Comparison of ENCODE assay signal across 28 cellular contexts in the genomic region with DNA sequence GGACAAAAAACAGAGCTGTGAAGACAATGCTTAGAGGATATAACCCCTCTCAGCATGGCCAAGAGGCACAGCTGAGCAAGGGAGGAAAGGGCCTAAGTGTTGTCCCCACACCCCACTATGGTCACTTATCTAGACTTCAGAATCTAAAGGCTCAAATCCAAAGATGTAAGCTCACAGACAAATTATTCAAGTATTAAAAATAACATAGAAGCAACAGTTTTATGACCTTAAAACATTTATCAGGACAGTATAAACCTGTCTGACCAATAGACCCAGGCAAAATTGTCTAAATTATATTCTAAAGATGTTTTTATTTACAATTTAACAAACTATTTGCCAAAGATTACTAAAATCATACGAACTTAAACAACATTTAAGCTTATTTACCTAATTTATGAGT. TPM values are rescaled to one million over a fixed set of nuclear protein-coding genes. Genes with fewer than 3 reads are reported as not detected.
DNase-seq lines count a peak whose midpoint lies in the region; ATAC-seq, FAIRE-seq and TF ChIP-seq lines count a peak whose summit lies in the region.
"Had no signal": no experiment of that assay in that cellular context is flagged by ENCODE, and none has a peak within 500 bp of the region (broad histone marks: within the 10 kb centered on the region; RNA-seq: fewer than 3 reads in every experiment).

No MANE protein-coding gene starts in this region.

- CTCF ChIA-PET in GM12878 (lab: Yijun Ruan, JAX), result interaction anchor here (0.6 to 1.1 kb wide), 2 partner anchors 720 to 892 kb away, joined by 3 read pairs; no protein-coding TSS in a partner anchor
- CTCF ChIA-PET in HepG2 (lab: Yijun Ruan, JAX; ENCODE audit: low intra/inter-chr PET ratio, low total read pairs), result no interaction called here

- H3K9me3 ChIP-seq in GM12878 (replicated peaks; ENCODE audit: control insufficient read depth, insufficient read depth, low read length) (no peaks in the 10 kb centered on the region; the same call in 2 of the 3 replicates), gastrocnemius medialis (peaks cover 0 to 9% (median 0%) of the 10 kb centered on the region in 3 donors), HepG2 (ENCODE audit: low read length) (peaks cover 18% of the 10 kb centered on the region)

- no peak overlapping the region for H3K4me3 ChIP-seq in GM12878
- no peak overlapping the region for H3K4me3 ChIP-seq in fibroblast of the aortic adventitia (ENCODE audit: low read depth, low read length)
- H3K4me3 ChIP-seq in gastrocnemius medialis, result no peak overlapping the region
- H3K4me3 ChIP-seq in HepG2 (replicated peaks in 1 of 3; ENCODE audit: insufficient read depth in 1 of 3, low read depth in 2 of 3, low read length in 3 of 3), result no peak overlapping the region
- H3K4me3 ChIP-seq: left ventricle myocardium inferior, PC-9, skin epidermis, uterus had no signal

- H3K36me3 Mint-ChIP-seq in T-helper 2 cell treated with Interferon-gamma antibody and Interleukin-4, amounts not matched to agents 5 μg/mL and 100 μg/mL, for 36 hours (ENCODE audit: low read depth), result no peaks in the 10 kb centered on the region
- H3K36me3 Mint-ChIP-seq: activated naive CD8-positive, alpha-beta T cell treated with anti-CD3 and anti-CD28 coated beads, Interleukin-2, amount 10 ng/mL, durations not matched to agents 7 days and 5 days; immature natural killer cell; natural killer cell had no signal

- intact Hi-C loops in GM12878 (cut with micrococcal nuclease; ENCODE audit: unreplicated experiment) (no loop called here), gastrocnemius medialis (cut with DNase I; ENCODE audit: low total_unique reads) (no loop called here), HepG2 (cut with micrococcal nuclease; ENCODE audit: unreplicated experiment) (no loop called here)

- no peak overlapping the region for H3K27ac Mint-ChIP-seq in T-helper 2 cell treated with Interferon-gamma antibody and Interleukin-4, amounts not matched to agents 5 μg/mL and 100 μg/mL, for 36 hours
- H3K27ac Mint-ChIP-seq: activated naive CD8-positive, alpha-beta T cell treated with anti-CD3 and anti-CD28 coated beads, Interleukin-2, amount 10 ng/mL, durations not matched to agents 7 days and 5 days; immature natural killer cell; natural killer cell; stimulated activated naive CD8-positive, alpha-beta T cell treated with anti-CD3 and anti-CD28 coated beads, Interleukin-15, Interleukin-2, amounts not matched to agents 100 ng/mL and 50 ng/mL, for 24 hours had no signal

- peaks cover 17% of the 10 kb centered on the region for H3K9me3 Mint-ChIP-seq in T-helper 2 cell treated with Interferon-gamma antibody and Interleukin-4, amounts not matched to agents 5 μg/mL and 100 μg/mL, for 36 hours

- H3K27ac ChIP-seq in GM12878 (ENCODE audit: control insufficient read depth, insufficient read depth) (no peak overlapping the region), gastrocnemius medialis (no peak overlapping the region), HepG2 (ENCODE audit: extremely low read length, insufficient read depth, low read length) (no peak overlapping the region)
- H3K27ac ChIP-seq: C4-2B, left ventricle myocardium inferior, PC-9, skin epidermis, uterus, VCaP had no signal

- SMC1A ChIA-PET in GM12878 (lab: Charles Lee; ENCODE audit: uncharacterized antibody, unreplicated experiment), result interaction anchor here (1.6 kb wide), 1 partner anchor 664 kb away, joined by 3 read pairs; no protein-coding TSS in a partner anchor

- H3K36me3 ChIP-seq in GM12878 (ENCODE audit: control insufficient read depth in 2 of 2, insufficient read depth in 2 of 2, low read length in 1 of 2), result no peaks in the 10 kb centered on the region
- no peaks in the 10 kb centered on the region for H3K36me3 ChIP-seq in gastrocnemius medialis
- H3K36me3 ChIP-seq in HepG2 (replicated peaks in 1 of 2; ENCODE audit: control insufficient read depth in 1 of 2, insufficient read depth in 2 of 2, low read length in 2 of 2), result no peaks in the 10 kb centered on the region
- H3K36me3 ChIP-seq: left ventricle myocardium inferior, uterus had no signal

- H3K79me2 ChIP-seq in GM12878 (ENCODE audit: control insufficient read depth, insufficient read depth, low read length) (no peaks in the 10 kb centered on the region), HepG2 (ENCODE audit: insufficient read depth, low read length) (no peaks in the 10 kb centered on the region)

- no peak for TF ChIP-seq EP300 in GM12878 (IDR thresholded peaks at IDR 0.05; ENCODE audit: borderline replicate concordance in 1 of 2, control insufficient read depth in 1 of 2, low read depth in 2 of 2, low read length in 2 of 2)
- TF ChIP-seq EP300 in HepG2 (IDR thresholded peaks at IDR 0.05; ENCODE audit: low read depth in 2 of 2, low read length in 2 of 2), result no peak
- TF ChIP-seq EP300 in HepG2 (CRISPR knock-in tag; IDR thresholded peaks at IDR 0.05; ENCODE audit: borderline replicate concordance), result no peak

- DNase-seq in DMS53 (lab: John Stamatoyannopoulos, UW), result peak; percentile 55
- DNase-seq in LHCN-M2 (ENCODE audit: low read depth), result peak; percentile 17
- DNase-seq in GM12878 (ENCODE audit: low read depth, low spot score), result no peak
- DNase-seq in fibroblast of the aortic adventitia (ENCODE audit: low read depth), result peak; percentile 28
- no peak for DNase-seq in T-helper 2 cell treated with Interferon-gamma antibody and Interleukin-4, amounts not matched to agents 5 μg/mL and 100 μg/mL, for 36 hours (ENCODE audit: low spot score)
- DNase-seq in gastrocnemius medialis, result no peak
- DNase-seq in HepG2 (ENCODE audit: low spot score), result no peak
- DNase-seq: activated CD4-positive, alpha-beta T cell treated with anti-CD3 and anti-CD28 coated beads for 48 hours; activated CD8-positive, alpha-beta memory T cell treated with anti-CD3 and anti-CD28 coated beads for 24 hours; activated effector memory CD4-positive, alpha-beta T cell treated with Interleukin-2 at 50 U/mL for 16 hours; activated naive CD8-positive, alpha-beta T cell treated with anti-CD3 and anti-CD28 coated beads, Interleukin-2, amount 10 ng/mL, durations not matched to agents 7 days and 5 days; effector CD8-positive, alpha-beta T cell; hypothalamus; immature natural killer cell; KG1; left ventricle myocardium inferior; midbrain; natural killer cell; NCI-H524 treated with DMSO at 0.1 percent for 48 hours; PC-9; Right ventricle myocardium superior; uterus had no signal

- H2AFZ ChIP-seq in GM12878 (ENCODE audit: control insufficient read depth, low read depth, low read length), result no peak overlapping the region
- no peak overlapping the region for H2AFZ ChIP-seq in HepG2 (ENCODE audit: low read length)
- H2AFZ ChIP-seq: PC-9 had no signal

- H3K27me3 Mint-ChIP-seq in T-helper 2 cell treated with Interferon-gamma antibody and Interleukin-4, amounts not matched to agents 5 μg/mL and 100 μg/mL, for 36 hours (ENCODE audit: low read depth), result no peaks in the 10 kb centered on the region

- 0% methylated on average over 1 of the region's 1 CpG for WGBS in GM12878 (ENCODE audit: insufficient coverage, insufficient replicate concordance, low lambda C conversion rate, missing lambda C conversion rate)
- 0% methylated on average over 1 of the region's 1 CpG for WGBS in HepG2 (ENCODE audit: low lambda C conversion rate)

- FAIRE-seq in GM12878 (lab: Jason Lieb, UNC), result no peak
- FAIRE-seq in HepG2 (lab: Jason Lieb, UNC), result no peak

- H3K4me2 ChIP-seq in GM12878 (ENCODE audit: control insufficient read depth, insufficient read depth), result no peak overlapping the region
- H3K4me2 ChIP-seq in HepG2 (ENCODE audit: low read depth, low read length), result no peak overlapping the region
- H3K4me2 ChIP-seq: PC-9 had no signal

- H3K4me1 ChIP-seq in GM12878 (ENCODE audit: control insufficient read depth, insufficient read depth, low read length) (no peaks in the 10 kb centered on the region), gastrocnemius medialis (no peaks in the 10 kb centered on the region), HepG2 (ENCODE audit: insufficient read depth, low read length) (no peaks in the 10 kb centered on the region)
- H3K4me1 ChIP-seq: left ventricle myocardium inferior, uterus had no signal

- RAD21 ChIA-PET in GM12878 (lab: Charles Lee; ENCODE audit: unreplicated experiment), result no interaction called here

- TF ChIP-seq CTCF in GM12878 (IDR thresholded peaks at IDR 0.05 in 2 of 3, conservative IDR thresholded peaks at IDR 0.05 in 1 of 3; ENCODE audit: control insufficient read depth in 2 of 3, extremely low read depth in 1 of 3, insufficient read depth in 1 of 3, low read depth in 3 of 3, low read length in 3 of 3), result no peak
- no peak for TF ChIP-seq CTCF in fibroblast of the aortic adventitia (IDR thresholded peaks at IDR 0.05; ENCODE audit: insufficient read depth, low read length)
- TF ChIP-seq CTCF in gastrocnemius medialis (IDR thresholded peaks at IDR 0.05 in 4 of 5, conservative IDR thresholded peaks at IDR 0.05 in 1 of 5), result no peak
- TF ChIP-seq CTCF in HepG2 (CRISPR knock-in tag; IDR thresholded peaks at IDR 0.05), result no peak

- H3K4me1 Mint-ChIP-seq in T-helper 2 cell treated with Interferon-gamma antibody and Interleukin-4, amounts not matched to agents 5 μg/mL and 100 μg/mL, for 36 hours (ENCODE audit: low read depth), result no peaks in the 10 kb centered on the region
- H3K4me1 Mint-ChIP-seq: activated naive CD8-positive, alpha-beta T cell treated with anti-CD3 and anti-CD28 coated beads, Interleukin-2, amount 10 ng/mL, durations not matched to agents 7 days and 5 days; immature natural killer cell; natural killer cell had no signal

- TF ChIP-seq RAD21 in GM12878 (IDR thresholded peaks at IDR 0.05; ENCODE audit: insufficient read depth, low read depth, low read length) (no peak), HepG2 (CRISPR knock-in tag; IDR thresholded peaks at IDR 0.05) (no peak)

- H3K9ac ChIP-seq in GM12878 (ENCODE audit: control insufficient read depth, insufficient read depth, low read length) (no peak overlapping the region), HepG2 (ENCODE audit: insufficient read depth, low read depth, low read length) (no peak overlapping the region)

- BruUV-seq in GM12878 (replicated peaks; lab: Mats Ljungman, UMichigan) (no TSS peak), HepG2 (replicated peaks; lab: Mats Ljungman, UMichigan) (no TSS peak)

- ATAC-seq in GM12878 (no peak), gastrocnemius medialis (no peak), HG03457 (IDR thresholded peaks at IDR 0.05; ENCODE audit: unreplicated experiment) (no peak), HepG2 (no peak)
- ATAC-seq: esophagus mucosa, natural killer cell had no signal

- POLR2A ChIA-PET in GM12878 (lab: Charles Lee), result no interaction called here
- POLR2A ChIA-PET in HepG2 (lab: Yijun Ruan, JAX), result no interaction called here

- no peak for TF ChIP-seq POLR2A in GM12878 (IDR thresholded peaks at IDR 0.05; ENCODE audit: low read depth, low read length)
- no peak for TF ChIP-seq POLR2A in gastrocnemius medialis (IDR thresholded peaks at IDR 0.05)
- TF ChIP-seq POLR2A in HepG2 (IDR thresholded peaks at IDR 0.05; ENCODE audit: insufficient read depth in 1 of 2, low read depth in 2 of 2, low read length in 2 of 2), result no peak

- H3K27me3 ChIP-seq in GM12878 (replicated peaks in 1 of 2; ENCODE audit: control insufficient read depth in 2 of 2, insufficient read depth in 2 of 2, low read length in 1 of 2), result no peaks in the 10 kb centered on the region
- H3K27me3 ChIP-seq in gastrocnemius medialis, result no peaks in the 10 kb centered on the region
- H3K27me3 ChIP-seq in HepG2 (ENCODE audit: control insufficient read depth in 1 of 2, insufficient read depth in 2 of 2, low read length in 2 of 2), result no peaks in the 10 kb centered on the region; a peak in 1 of 5 replicates
- H3K27me3 ChIP-seq: uterus had no signal

- no peaks in the 10 kb centered on the region for H4K20me1 ChIP-seq in GM12878 (ENCODE audit: control insufficient read depth, insufficient read depth)
- H4K20me1 ChIP-seq in HepG2 (ENCODE audit: insufficient read depth, low read length), result no peaks in the 10 kb centered on the region

- H3K4me3 Mint-ChIP-seq in T-helper 2 cell treated with Interferon-gamma antibody and Interleukin-4, amounts not matched to agents 5 μg/mL and 100 μg/mL, for 36 hours, result no peak overlapping the region
- H3K4me3 Mint-ChIP-seq: activated naive CD8-positive, alpha-beta T cell treated with anti-CD3 and anti-CD28 coated beads, Interleukin-2, amount 10 ng/mL, durations not matched to agents 7 days and 5 days; immature natural killer cell; natural killer cell; stimulated activated naive CD8-positive, alpha-beta T cell treated with anti-CD3 and anti-CD28 coated beads, Interleukin-15, Interleukin-2, amounts not matched to agents 100 ng/mL and 50 ng/mL, for 24 hours had no signal

- in situ Hi-C loops in GM12878 (cut with MboI), result loop anchor here (25.0 kb wide), 1 partner anchor 95 kb away; no protein-coding TSS in a partner anchor
- in situ Hi-C loops in gastrocnemius medialis (cut with MboI; ENCODE audit: low sequenced_read_pairs in 4 of 4), result no loop called here
- in situ Hi-C loops in HepG2 (cut with HindIII; ENCODE audit: extremely low pct_ligation_motif_present, low pct_unique_long_range_greater_than_20kb), result no loop called here

RNA-seq across cellular contexts. Expression of a gene that starts 28.1 kb away (rescaled TPM):
- total RNA-seq in LHCN-M2 (2014; rRNA removed), result 1.1 and 2.8 TPM in 2 replicates
- 5.9 TPM for polyA plus RNA-seq in LHCN-M2 (2012)
- 3.1 and 3.2 TPM in 2 replicates for total RNA-seq in GM12878 (2013; cell fraction: nucleolus; rRNA removed)
- total RNA-seq in GM12878 (2014; rRNA removed), result 1.1 and 1.2 TPM in 2 replicates
- 0.76 and 1.3 TPM in 2 replicates for total RNA-seq in GM12878 (2014; rRNA removed; fragmentation: Illumina TruSeq; extraction: Trizol)
- total RNA-seq in GM12878 (2021), result 0.64 and 0.77 TPM in 2 replicates
- 0.71 TPM for polyA plus RNA-seq in GM12878 (2011; ENCODE audit: low read depth)
- polyA plus RNA-seq in GM12878 (2011; rRNA removed), result 2.4 and 2.8 TPM in 2 replicates
- 2.4 and 3.0 TPM in 2 replicates for polyA plus RNA-seq in GM12878 (2011; cell fraction: cytosol; rRNA removed)
- 2.8 and 3.4 TPM in 2 replicates for polyA plus RNA-seq in GM12878 (2011; cell fraction: nucleus; rRNA removed)
- 0.15 and 0.65 TPM in 2 replicates for polyA plus RNA-seq in GM12878 (2012)
- polyA plus RNA-seq in GM12878 (2014; fragmentation: Illumina TruSeq; extraction: Trizol), result 1.4 and 2.8 TPM in 2 replicates
- 1 to 10 TPM in 1 of 2 experiments, under 1 TPM in 1; 0.86 to 1.2 TPM for polyA plus RNA-seq in GM12878 (2014; fragmentation: Nextera tagmentation; extraction: Ambion mirVana)
- polyA plus RNA-seq in GM12878 (2014; rRNA removed), result 0.75 and 0.86 TPM in 2 replicates
- under 1 TPM; 0.47 to 0.82 TPM for polyA plus RNA-seq in GM12878 (2016; fragmentation: Nextera tagmentation; extraction: Ambion mirVana)
- 6.1 and 9.1 TPM in 2 replicates for polyA minus RNA-seq in GM12878 (2011; rRNA and poly(A)+ RNA removed)
- 1.7 and 4.0 TPM in 2 replicates for polyA minus RNA-seq in GM12878 (2011; cell fraction: cytosol; rRNA and poly(A)+ RNA removed)
- 4.0 and 4.1 TPM in 2 replicates for polyA minus RNA-seq in GM12878 (2011; cell fraction: nucleus; rRNA and poly(A)+ RNA removed)
- total RNA-seq in fibroblast of the aortic adventitia (ENCODE audit: low replicate concordance), result 15.6 and 17.4 TPM in 2 replicates
- total RNA-seq in gastrocnemius medialis, result 1 to 10 TPM in 3 of 4 donors, under 1 TPM in 1; 0.87 to 9.2 (median 3.6) TPM
- total RNA-seq in HepG2 (2016; rRNA removed; fragmentation: Illumina TruSeq; extraction: Trizol), result not detected in 2 replicates
- total RNA-seq in HepG2 (2016; cell fraction: cytosol; rRNA removed; fragmentation: Illumina TruSeq; extraction: Trizol; ENCODE audit: low read depth), result not detected in 2 replicates
- not detected in 2 replicates for total RNA-seq in HepG2 (2016; cell fraction: insoluble cytoplasmic fraction; rRNA removed; fragmentation: Illumina TruSeq; extraction: Trizol)
- total RNA-seq in HepG2 (2016; cell fraction: membrane; rRNA removed; fragmentation: Illumina TruSeq; extraction: Trizol), result not detected in 2 replicates
- not detected in 2 replicates for total RNA-seq in HepG2 (2016; cell fraction: nucleus; rRNA removed; fragmentation: Illumina TruSeq; extraction: Trizol)
- polyA plus RNA-seq in HepG2 (2011; rRNA removed), result not detected in 2 replicates
- not detected in 2 replicates for polyA plus RNA-seq in HepG2 (2011; cell fraction: cytosol; rRNA removed)
- polyA plus RNA-seq in HepG2 (2011; cell fraction: nucleus; rRNA removed), result not detected in 2 replicates
- not detected in 2 replicates for polyA plus RNA-seq in HepG2 (2012)
- polyA plus RNA-seq in HepG2 (2016; cell fraction: cytosol; fragmentation: Illumina TruSeq; extraction: Trizol; ENCODE audit: low read depth), result not detected in 2 replicates
- not detected in 2 replicates for polyA plus RNA-seq in HepG2 (2016; cell fraction: insoluble cytoplasmic fraction; fragmentation: Illumina TruSeq; extraction: Trizol; ENCODE audit: low read depth)
- polyA plus RNA-seq in HepG2 (2016; cell fraction: membrane; fragmentation: Illumina TruSeq; extraction: Trizol; ENCODE audit: low read depth), result not detected in 2 replicates
- not detected in 2 replicates for polyA plus RNA-seq in HepG2 (2016; cell fraction: nucleus; fragmentation: Illumina TruSeq; extraction: Trizol; ENCODE audit: insufficient read depth, low read depth)
- not detected in 2 replicates for polyA minus RNA-seq in HepG2 (2011; rRNA and poly(A)+ RNA removed; ENCODE audit: low replicate concordance)
- not detected in 2 replicates for polyA minus RNA-seq in HepG2 (2011; cell fraction: cytosol; rRNA and poly(A)+ RNA removed)
- not detected in 2 replicates for polyA minus RNA-seq in HepG2 (2011; cell fraction: nucleus; rRNA and poly(A)+ RNA removed)

Comparison
In these comparisons a context has a peak if more than half of its experiments do, and no peak if none do; other contexts are left out.
1. DNase-seq: peak in DMS53 (single experiment), LHCN-M2 (single experiment) and fibroblast of the aortic adventitia (single experiment); none in GM12878 (single experiment), T-helper 2 cell treated with Interferon-gamma antibody and Interleukin-4, amounts not matched to agents 5 μg/mL and 100 μg/mL, for 36 hours (single experiment), gastrocnemius medialis (0 of 2) and HepG2 (single experiment).